ENCODE assay signal across 16 cellular contexts in the genomic region with DNA sequence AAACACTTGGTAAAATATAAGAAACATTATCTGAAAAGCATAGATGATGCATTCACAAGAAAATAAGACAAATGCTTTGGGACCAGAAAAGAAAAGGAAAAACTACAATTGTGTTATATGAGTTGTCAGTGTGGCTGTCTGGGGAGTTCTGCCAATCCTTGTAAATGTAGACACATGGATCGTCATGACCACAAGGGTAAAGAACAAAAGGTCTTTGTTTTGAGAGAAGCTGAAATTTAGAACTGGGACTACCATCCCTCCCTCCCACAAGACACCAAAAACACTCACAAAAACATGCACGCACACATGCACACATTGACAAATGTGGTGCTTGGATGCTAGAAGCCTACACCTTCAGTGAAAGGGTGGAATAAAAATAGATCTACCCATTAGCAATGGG.
"Had no signal": no experiment of that assay in that cellular context is flagged by ENCODE, and none has a peak within 500 bp of the region (broad histone marks: within the 10 kb centered on the region; RNA-seq: fewer than 3 reads in every experiment).

No MANE protein-coding gene starts in this region.

- H3K27ac Mint-ChIP-seq: activated naive CD4-positive, alpha-beta T cell treated with anti-CD3 and anti-CD28 coated beads, Interleukin-2, amount 50 U/mL, for 72 hours; activated T-helper 1 cell treated with anti-CD3 and anti-CD28 coated beads, Interleukin-12 subunit alpha, Interleukin-12 subunit beta, Interleukin-2, Interleukin-4 antibody, amounts not matched to agents 30 ng/mL and 10 ng/mL and 1 ng/mL, durations not matched to agents 14 hours and 24 hours and 36 hours; dendritic cell treated with granulocyte-macrophage colony-stimulating factor and Interleukin-4, amounts not matched to agents 40 ng/mL and 50 ng/mL, for 4 days; immature natural killer cell; nephron; T-helper 17 cell had no signal

- ATAC-seq: activated naive CD4-positive, alpha-beta T cell treated with anti-CD3 and anti-CD28 coated beads, Interleukin-2, amount 50 U/mL, for 72 hours; left cardiac atrium; T-helper 17 cell had no signal

- H3K9me3 Mint-ChIP-seq: activated naive CD4-positive, alpha-beta T cell treated with anti-CD3 and anti-CD28 coated beads, Interleukin-2, amount 50 U/mL, for 72 hours; dendritic cell treated with granulocyte-macrophage colony-stimulating factor and Interleukin-4, amounts not matched to agents 40 ng/mL and 50 ng/mL, for 4 days; immature natural killer cell; nephron had no signal

- DNase-seq: activated CD4-positive, alpha-beta T cell treated with anti-CD3 and anti-CD28 coated beads, Interleukin-2, amount 50 U/mL, for 48 hours; activated gamma-delta T cell treated with Interleukin-2 at 50 U/mL for 16 hours; adrenal gland; effector memory CD4-positive, alpha-beta T cell; immature natural killer cell; left cardiac atrium; stimulated activated CD4-positive, alpha-beta T cell treated with anti-CD3 and anti-CD28 coated beads, Interleukin-12 subunit alpha, Interleukin-12 subunit beta, amount 100 ng/mL, for 4 hours; stimulated activated CD4-positive, alpha-beta T cell treated with anti-CD3 and anti-CD28 coated beads, Interleukin-1b, Interleukin-23, amount 100 ng/mL, for 48 hours; stimulated activated CD8-positive, alpha-beta memory T cell treated with anti-CD3 and anti-CD28 coated beads, Interleukin-4, amount 100 ng/mL, for 48 hours; stimulated activated naive CD4-positive, alpha-beta T cell; T-helper 17 cell; WERI-Rb-1 had no signal

- H3K4me3 Mint-ChIP-seq: activated T-helper 1 cell treated with anti-CD3 and anti-CD28 coated beads, Interleukin-12 subunit alpha, Interleukin-12 subunit beta, Interleukin-2, Interleukin-4 antibody, amounts not matched to agents 30 ng/mL and 10 ng/mL and 1 ng/mL, durations not matched to agents 14 hours and 24 hours and 36 hours; dendritic cell treated with granulocyte-macrophage colony-stimulating factor and Interleukin-4, amounts not matched to agents 40 ng/mL and 50 ng/mL, for 4 days; immature natural killer cell; nephron; T-helper 17 cell had no signal

- H3K36me3 Mint-ChIP-seq: activated naive CD4-positive, alpha-beta T cell treated with anti-CD3 and anti-CD28 coated beads, Interleukin-2, amount 50 U/mL, for 72 hours had no signal

- H3K4me1 Mint-ChIP-seq: immature natural killer cell, nephron, T-helper 17 cell had no signal

- H3K27me3 Mint-ChIP-seq: dendritic cell treated with granulocyte-macrophage colony-stimulating factor and Interleukin-4, amounts not matched to agents 40 ng/mL and 50 ng/mL, for 4 days; T-helper 17 cell had no signal
